6 cellular contexts compared by ENCODE assay signal in the genomic region with DNA sequence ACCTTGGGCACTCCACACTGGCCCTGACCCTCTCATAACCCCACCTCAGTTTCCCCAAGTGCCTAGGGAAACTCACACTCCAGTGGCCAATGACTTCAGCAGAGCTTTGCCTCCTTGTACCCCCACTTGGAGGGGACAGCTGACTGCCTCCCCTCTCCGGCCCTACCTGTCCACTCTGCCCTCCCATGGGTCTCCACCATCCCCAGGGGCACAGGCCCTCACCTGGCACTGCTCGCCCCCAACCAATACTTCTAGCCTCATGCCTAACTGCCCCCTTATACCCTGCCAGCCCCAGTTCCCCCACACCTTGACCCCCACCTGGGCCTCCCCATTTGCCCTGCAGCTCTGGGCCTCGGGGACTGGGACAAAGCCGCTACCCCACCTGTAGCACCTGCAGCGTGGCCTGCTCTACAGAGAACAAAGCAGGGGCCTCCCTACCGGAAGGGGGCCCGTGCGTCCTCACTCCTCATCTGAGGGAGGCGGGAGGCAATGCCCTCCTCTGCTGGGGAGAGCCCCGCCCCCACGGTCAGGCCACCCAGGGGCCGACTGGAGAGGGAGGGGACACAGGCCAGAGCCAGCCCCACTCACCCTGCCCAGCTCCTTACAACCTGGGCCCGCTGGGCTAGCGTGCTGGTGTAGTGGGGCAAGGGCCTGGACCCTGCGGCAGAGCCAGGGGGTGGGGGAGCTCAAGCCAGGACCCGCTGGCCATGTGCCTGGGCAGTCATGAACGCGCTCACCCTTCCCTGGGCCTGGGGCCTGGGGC. TPM values are rescaled to one million over a fixed set of nuclear protein-coding genes. Genes with fewer than 3 reads are reported as not detected.
DNase-seq lines count a peak whose midpoint lies in the region; ATAC-seq, FAIRE-seq and TF ChIP-seq lines count a peak whose summit lies in the region.

No MANE protein-coding gene starts in this region.

- H3K36me3 ChIP-seq in heart left ventricle: peaks cover 0 to 15% (median 0%) of the 10 kb centered on the region in 9 donors
- peaks cover 32 to 33% of the 10 kb centered on the region in 2 experiments for H3K36me3 ChIP-seq in HepG2 (replicated peaks in 1 of 2; ENCODE audit: control insufficient read depth in 1 of 2, insufficient read depth in 2 of 2, low read length in 2 of 2)
- H3K36me3 ChIP-seq in uterus: no peaks in the 10 kb centered on the region

- H3K79me2 ChIP-seq in HepG2 (ENCODE audit: insufficient read depth, low read length): peaks cover 22% of the 10 kb centered on the region

- POLR2A ChIA-PET in HepG2 (lab: Yijun Ruan, JAX): interaction anchor here (5.1 kb wide), 1 partner anchor 9 kb away, joined by 78 read pairs; the partner anchor contains the start of gene LAMA5

- BruUV-seq in HepG2 (replicated peaks; lab: Mats Ljungman, UMichigan): no TSS peak

- DNase-seq in heart left ventricle (no peak), cardiac septum (ENCODE audit: low spot score) (no peak), HepG2 (ENCODE audit: low spot score) (no peak), uterus (no peak)
- DNase-seq in activated T-helper 2 cell treated with anti-CD3 and anti-CD28 coated beads, Interferon-gamma antibody, Interleukin-2, Interleukin-4, amounts not matched to agents 10 μg/mL and 5 μg/mL and 100 μg/mL, durations not matched to agents 14 hours and 24 hours and 36 hours (ENCODE audit: low spot score): no peak

- H3K4me3 Mint-ChIP-seq in activated T-helper 2 cell treated with anti-CD3 and anti-CD28 coated beads, Interferon-gamma antibody, Interleukin-2, Interleukin-4, amounts not matched to agents 10 μg/mL and 5 μg/mL and 100 μg/mL, durations not matched to agents 14 hours and 24 hours and 36 hours (ENCODE audit: low read depth): no peak overlapping the region

- H3K27ac Mint-ChIP-seq in activated T-helper 2 cell treated with anti-CD3 and anti-CD28 coated beads, Interferon-gamma antibody, Interleukin-2, Interleukin-4, amounts not matched to agents 10 μg/mL and 5 μg/mL and 100 μg/mL, durations not matched to agents 14 hours and 24 hours and 36 hours: no peak overlapping the region

- H3K27me3 ChIP-seq in heart left ventricle: peaks cover 0 to 4% (median 0%) of the 10 kb centered on the region in 9 donors
- H3K27me3 ChIP-seq in HepG2 (ENCODE audit: control insufficient read depth in 1 of 2, insufficient read depth in 2 of 2, low read length in 2 of 2): no peaks in the 10 kb centered on the region
- H3K27me3 ChIP-seq in uterus: no peaks in the 10 kb centered on the region

- H3K9ac ChIP-seq in HepG2 (ENCODE audit: insufficient read depth, low read depth, low read length): no peak overlapping the region

- H3K4me3 ChIP-seq in heart left ventricle (peak overlapping the region in 8 of 12 donors; percentile 18 to 48 (median 35)), HepG2 (replicated peaks in 1 of 3; ENCODE audit: insufficient read depth in 1 of 3, low read depth in 2 of 3, low read length in 3 of 3) (no peak overlapping the region), uterus (no peak overlapping the region)

- peaks cover 28% of the 10 kb centered on the region; the same call in 1 of the 2 replicates for H4K20me1 ChIP-seq in HepG2 (ENCODE audit: insufficient read depth, low read length)

- 52 to 70% (median 68%) methylated on average over 6 to 18 of the region's 18 CpGs for WGBS in heart left ventricle, 4 donors
- 94% methylated on average over 18 of the region's 18 CpGs for WGBS in HepG2 (ENCODE audit: low lambda C conversion rate)

- TF ChIP-seq EP300 in HepG2 (IDR thresholded peaks at IDR 0.05; ENCODE audit: low read depth in 2 of 2, low read length in 2 of 2): no peak
- TF ChIP-seq EP300 in HepG2 (CRISPR knock-in tag; IDR thresholded peaks at IDR 0.05; ENCODE audit: borderline replicate concordance): no peak

- in situ Hi-C loops in HepG2 (cut with HindIII; ENCODE audit: extremely low pct_ligation_motif_present, low pct_unique_long_range_greater_than_20kb): no loop called here

- no peak overlapping the region for H2AFZ ChIP-seq in HepG2 (ENCODE audit: low read length)

- no peak overlapping the region for H3K4me2 ChIP-seq in HepG2 (ENCODE audit: low read depth, low read length)

- H3K27ac ChIP-seq in heart left ventricle: peak overlapping the region; percentile 69 to 97 (median 93)
- no peak overlapping the region for H3K27ac ChIP-seq in HepG2 (ENCODE audit: extremely low read length, insufficient read depth, low read length)
- H3K27ac ChIP-seq in uterus: peak overlapping the region; percentile 91 to 92

- H3K27me3 Mint-ChIP-seq in activated T-helper 2 cell treated with anti-CD3 and anti-CD28 coated beads, Interferon-gamma antibody, Interleukin-2, Interleukin-4, amounts not matched to agents 10 μg/mL and 5 μg/mL and 100 μg/mL, durations not matched to agents 14 hours and 24 hours and 36 hours (ENCODE audit: low read depth): no peaks in the 10 kb centered on the region

- H3K4me1 Mint-ChIP-seq in activated T-helper 2 cell treated with anti-CD3 and anti-CD28 coated beads, Interferon-gamma antibody, Interleukin-2, Interleukin-4, amounts not matched to agents 10 μg/mL and 5 μg/mL and 100 μg/mL, durations not matched to agents 14 hours and 24 hours and 36 hours (ENCODE audit: low read depth): no peaks in the 10 kb centered on the region

- no peak for FAIRE-seq in HepG2 (lab: Jason Lieb, UNC)

- no peaks in the 10 kb centered on the region for H3K36me3 Mint-ChIP-seq in activated T-helper 2 cell treated with anti-CD3 and anti-CD28 coated beads, Interferon-gamma antibody, Interleukin-2, Interleukin-4, amounts not matched to agents 10 μg/mL and 5 μg/mL and 100 μg/mL, durations not matched to agents 14 hours and 24 hours and 36 hours (ENCODE audit: low read depth)

- TF ChIP-seq POLR2A in heart left ventricle (IDR thresholded peaks at IDR 0.05): no peak
- TF ChIP-seq POLR2A in HepG2 (IDR thresholded peaks at IDR 0.05; ENCODE audit: insufficient read depth in 1 of 2, low read depth in 2 of 2, low read length in 2 of 2): no peak
- no peak for TF ChIP-seq POLR2A in uterus (IDR thresholded peaks at IDR 0.05)

- no peaks in the 10 kb centered on the region for H3K9me3 Mint-ChIP-seq in activated T-helper 2 cell treated with anti-CD3 and anti-CD28 coated beads, Interferon-gamma antibody, Interleukin-2, Interleukin-4, amounts not matched to agents 10 μg/mL and 5 μg/mL and 100 μg/mL, durations not matched to agents 14 hours and 24 hours and 36 hours

- TF ChIP-seq CTCF in heart left ventricle (IDR thresholded peaks at IDR 0.05) (no peak), HepG2 (CRISPR knock-in tag; IDR thresholded peaks at IDR 0.05) (no peak), uterus (IDR thresholded peaks at IDR 0.05) (no peak)

- CTCF ChIA-PET in HepG2 (lab: Yijun Ruan, JAX; ENCODE audit: low intra/inter-chr PET ratio, low total read pairs): no interaction called here

- no peak for TF ChIP-seq RAD21 in HepG2 (CRISPR knock-in tag; IDR thresholded peaks at IDR 0.05)

- ATAC-seq in heart left ventricle (no peak), HepG2 (no peak), HG02623 (IDR thresholded peaks at IDR 0.05; ENCODE audit: unreplicated experiment) (no peak)

- intact Hi-C loops in heart left ventricle (cut with DNase I) (loop anchor here in 2 of 10 donors (5.0 to 10.0 kb wide), 2 partner anchors 54 to 57 kb away; partner anchors contain the start of gene ADRM1 (in 2 of the 2)), cardiac septum (cut with DNase I) (no loop called here), HepG2 (cut with micrococcal nuclease; ENCODE audit: unreplicated experiment) (no loop called here), uterus (cut with DNase I; ENCODE audit: low total_unique reads) (no loop called here)
- intact Hi-C loops in activated T-helper 2 cell treated with anti-CD3 and anti-CD28 coated beads, Interferon-gamma antibody, Interleukin-2, Interleukin-4, amounts not matched to agents 10 μg/mL and 5 μg/mL and 100 μg/mL, durations not matched to agents 14 hours and 24 hours and 36 hours (cut with micrococcal nuclease): no loop called here

- H3K9me3 ChIP-seq in heart left ventricle (no peaks in the 10 kb centered on the region), HepG2 (ENCODE audit: low read length) (no peaks in the 10 kb centered on the region), uterus (no peaks in the 10 kb centered on the region)

- peaks cover 47 to 96% (median 90%) of the 10 kb centered on the region in 12 donors for H3K4me1 ChIP-seq in heart left ventricle
- H3K4me1 ChIP-seq in HepG2 (ENCODE audit: insufficient read depth, low read length): peaks cover 62% of the 10 kb centered on the region
- peaks cover 7 to 38% of the 10 kb centered on the region in 2 donors for H3K4me1 ChIP-seq in uterus

RNA-seq across cellular contexts. Expression of gene LAMA5, which starts 8.2 kb away (rescaled TPM):
- total RNA-seq in heart left ventricle (100 to 1,000 TPM in 1 of 9 donors, 10 to 100 TPM in 8; 57.4 to 107 (median 73.6) TPM), cardiac septum (101 TPM), HepG2 (2016; rRNA removed; fragmentation: Illumina TruSeq; extraction: Trizol) (28.5 and 44.7 TPM in 2 replicates), uterus (100 to 1,000 TPM in 2 of 4 donors, 10 to 100 TPM in 2; 50.6 to 375 (median 90.8) TPM)
- polyA plus RNA-seq in heart left ventricle (100 to 1,000 TPM in 1 of 2 donors, 10 to 100 TPM in 1; 72.0 to 128 TPM), HepG2 (2011; rRNA removed) (21.0 and 22.7 TPM in 2 replicates)
- total RNA-seq in HepG2 (2016; cell fraction: cytosol; rRNA removed; fragmentation: Illumina TruSeq; extraction: Trizol; ENCODE audit: low read depth): 32.2 and 40.1 TPM in 2 replicates
- 24.0 and 53.5 TPM in 2 replicates for total RNA-seq in HepG2 (2016; cell fraction: insoluble cytoplasmic fraction; rRNA removed; fragmentation: Illumina TruSeq; extraction: Trizol)
- 23.5 and 24.2 TPM in 2 replicates for total RNA-seq in HepG2 (2016; cell fraction: membrane; rRNA removed; fragmentation: Illumina TruSeq; extraction: Trizol)
- 108 and 131 TPM in 2 replicates for total RNA-seq in HepG2 (2016; cell fraction: nucleus; rRNA removed; fragmentation: Illumina TruSeq; extraction: Trizol)
- 9.5 and 17.6 TPM in 2 replicates for polyA plus RNA-seq in HepG2 (2011; cell fraction: cytosol; rRNA removed)
- 504 and 754 TPM in 2 replicates for polyA plus RNA-seq in HepG2 (2011; cell fraction: nucleus; rRNA removed)
- 96.2 and 135 TPM in 2 replicates for polyA plus RNA-seq in HepG2 (2012)
- polyA plus RNA-seq in HepG2 (2016; cell fraction: cytosol; fragmentation: Illumina TruSeq; extraction: Trizol; ENCODE audit: low read depth): 12.5 and 12.7 TPM in 2 replicates
- 34.3 and 49.3 TPM in 2 replicates for polyA plus RNA-seq in HepG2 (2016; cell fraction: insoluble cytoplasmic fraction; fragmentation: Illumina TruSeq; extraction: Trizol; ENCODE audit: low read depth)
- 14.2 and 17.2 TPM in 2 replicates for polyA plus RNA-seq in HepG2 (2016; cell fraction: membrane; fragmentation: Illumina TruSeq; extraction: Trizol; ENCODE audit: low read depth)
- polyA plus RNA-seq in HepG2 (2016; cell fraction: nucleus; fragmentation: Illumina TruSeq; extraction: Trizol; ENCODE audit: insufficient read depth, low read depth): 598 and 620 TPM in 2 replicates
- 26.2 and 35.7 TPM in 2 replicates for polyA minus RNA-seq in HepG2 (2011; rRNA and poly(A)+ RNA removed; ENCODE audit: low replicate concordance)
- polyA minus RNA-seq in HepG2 (2011; cell fraction: cytosol; rRNA and poly(A)+ RNA removed): 23.2 and 27.1 TPM in 2 replicates
- 70.0 and 71.2 TPM in 2 replicates for polyA minus RNA-seq in HepG2 (2011; cell fraction: nucleus; rRNA and poly(A)+ RNA removed)
- total RNA-seq in activated T-helper 2 cell treated with anti-CD3 and anti-CD28 coated beads, Interferon-gamma antibody, Interleukin-2, Interleukin-4, amounts not matched to agents 10 μg/mL and 5 μg/mL and 100 μg/mL, durations not matched to agents 14 hours and 24 hours and 36 hours: 3.1 and 3.9 TPM in 2 replicates

RNA-seq across cellular contexts. Expression of gene RPS21, which starts 28.0 kb away (rescaled TPM):
- total RNA-seq in heart left ventricle: 100 to 1,000 TPM; 434 to 831 (median 670) TPM
- polyA plus RNA-seq in heart left ventricle: 1,000 to 10,000 TPM; 1,943 to 3,051 TPM
- total RNA-seq in cardiac septum: 466 TPM
- 2,584 and 2,647 TPM in 2 replicates for total RNA-seq in HepG2 (2016; rRNA removed; fragmentation: Illumina TruSeq; extraction: Trizol)
- 3,497 and 3,511 TPM in 2 replicates for total RNA-seq in HepG2 (2016; cell fraction: cytosol; rRNA removed; fragmentation: Illumina TruSeq; extraction: Trizol; ENCODE audit: low read depth)
- total RNA-seq in HepG2 (2016; cell fraction: insoluble cytoplasmic fraction; rRNA removed; fragmentation: Illumina TruSeq; extraction: Trizol): 2,606 and 2,768 TPM in 2 replicates
- total RNA-seq in HepG2 (2016; cell fraction: membrane; rRNA removed; fragmentation: Illumina TruSeq; extraction: Trizol): 4,939 and 5,761 TPM in 2 replicates
- total RNA-seq in HepG2 (2016; cell fraction: nucleus; rRNA removed; fragmentation: Illumina TruSeq; extraction: Trizol): 1,156 and 1,166 TPM in 2 replicates
- 9,925 and 11,063 TPM in 2 replicates for polyA plus RNA-seq in HepG2 (2011; rRNA removed)
- 11,031 and 15,081 TPM in 2 replicates for polyA plus RNA-seq in HepG2 (2011; cell fraction: cytosol; rRNA removed)
- polyA plus RNA-seq in HepG2 (2011; cell fraction: nucleus; rRNA removed): 5,156 and 5,267 TPM in 2 replicates
- polyA plus RNA-seq in HepG2 (2012): 6,658 and 8,852 TPM in 2 replicates
- polyA plus RNA-seq in HepG2 (2016; cell fraction: cytosol; fragmentation: Illumina TruSeq; extraction: Trizol; ENCODE audit: low read depth): 5,362 and 5,590 TPM in 2 replicates
- polyA plus RNA-seq in HepG2 (2016; cell fraction: insoluble cytoplasmic fraction; fragmentation: Illumina TruSeq; extraction: Trizol; ENCODE audit: low read depth): 3,197 and 3,428 TPM in 2 replicates
- polyA plus RNA-seq in HepG2 (2016; cell fraction: membrane; fragmentation: Illumina TruSeq; extraction: Trizol; ENCODE audit: low read depth): 5,998 and 6,820 TPM in 2 replicates
- 2,753 and 2,989 TPM in 2 replicates for polyA plus RNA-seq in HepG2 (2016; cell fraction: nucleus; fragmentation: Illumina TruSeq; extraction: Trizol; ENCODE audit: insufficient read depth, low read depth)
- 2,340 and 3,999 TPM in 2 replicates for polyA minus RNA-seq in HepG2 (2011; rRNA and poly(A)+ RNA removed; ENCODE audit: low replicate concordance)
- 1,154 and 1,167 TPM in 2 replicates for polyA minus RNA-seq in HepG2 (2011; cell fraction: cytosol; rRNA and poly(A)+ RNA removed)
- 809 and 896 TPM in 2 replicates for polyA minus RNA-seq in HepG2 (2011; cell fraction: nucleus; rRNA and poly(A)+ RNA removed)
- over 10,000 TPM in 1 of 4 donors, 1,000 to 10,000 TPM in 3; 1,151 to 14,756 (median 1,928) TPM for total RNA-seq in uterus
- total RNA-seq in activated T-helper 2 cell treated with anti-CD3 and anti-CD28 coated beads, Interferon-gamma antibody, Interleukin-2, Interleukin-4, amounts not matched to agents 10 μg/mL and 5 μg/mL and 100 μg/mL, durations not matched to agents 14 hours and 24 hours and 36 hours: 2,020 and 2,085 TPM in 2 replicates

RNA-seq across cellular contexts. Expression of gene CABLES2, which starts 48.2 kb away (rescaled TPM):
- total RNA-seq in heart left ventricle (10 to 100 TPM in 2 of 9 donors, 1 to 10 TPM in 7; 6.1 to 12.0 (median 8.8) TPM), cardiac septum (10.7 TPM), HepG2 (2016; rRNA removed; fragmentation: Illumina TruSeq; extraction: Trizol) (9.7 and 10.2 TPM in 2 replicates), uterus (10 to 100 TPM in 1 of 4 donors, 1 to 10 TPM in 2, under 1 TPM in 1; 0.29 to 10.6 (median 2.6) TPM)
- polyA plus RNA-seq in heart left ventricle (10 to 100 TPM in 1 of 2 donors, 1 to 10 TPM in 1; 2.9 to 10.7 TPM), HepG2 (2011; rRNA removed) (5.2 and 5.9 TPM in 2 replicates)
- 3.4 and 4.0 TPM in 2 replicates for total RNA-seq in HepG2 (2016; cell fraction: cytosol; rRNA removed; fragmentation: Illumina TruSeq; extraction: Trizol; ENCODE audit: low read depth)
- total RNA-seq in HepG2 (2016; cell fraction: insoluble cytoplasmic fraction; rRNA removed; fragmentation: Illumina TruSeq; extraction: Trizol): 9.2 and 9.3 TPM in 2 replicates
- total RNA-seq in HepG2 (2016; cell fraction: membrane; rRNA removed; fragmentation: Illumina TruSeq; extraction: Trizol): 13.2 and 14.3 TPM in 2 replicates
- 5.6 and 7.3 TPM in 2 replicates for total RNA-seq in HepG2 (2016; cell fraction: nucleus; rRNA removed; fragmentation: Illumina TruSeq; extraction: Trizol)
- 4.8 and 5.4 TPM in 2 replicates for polyA plus RNA-seq in HepG2 (2011; cell fraction: cytosol; rRNA removed)
- polyA plus RNA-seq in HepG2 (2011; cell fraction: nucleus; rRNA removed): 6.8 and 7.6 TPM in 2 replicates
- 4.7 and 5.4 TPM in 2 replicates for polyA plus RNA-seq in HepG2 (2012)
- polyA plus RNA-seq in HepG2 (2016; cell fraction: cytosol; fragmentation: Illumina TruSeq; extraction: Trizol; ENCODE audit: low read depth): 7.5 and 8.3 TPM in 2 replicates
- 20.6 and 26.7 TPM in 2 replicates for polyA plus RNA-seq in HepG2 (2016; cell fraction: insoluble cytoplasmic fraction; fragmentation: Illumina TruSeq; extraction: Trizol; ENCODE audit: low read depth)
- polyA plus RNA-seq in HepG2 (2016; cell fraction: membrane; fragmentation: Illumina TruSeq; extraction: Trizol; ENCODE audit: low read depth): 20.0 and 22.1 TPM in 2 replicates
- 18.8 and 19.3 TPM in 2 replicates for polyA plus RNA-seq in HepG2 (2016; cell fraction: nucleus; fragmentation: Illumina TruSeq; extraction: Trizol; ENCODE audit: insufficient read depth, low read depth)
- 5.3 and 6.3 TPM in 2 replicates for polyA minus RNA-seq in HepG2 (2011; rRNA and poly(A)+ RNA removed; ENCODE audit: low replicate concordance)
- polyA minus RNA-seq in HepG2 (2011; cell fraction: cytosol; rRNA and poly(A)+ RNA removed): 4.9 and 6.3 TPM in 2 replicates
- polyA minus RNA-seq in HepG2 (2011; cell fraction: nucleus; rRNA and poly(A)+ RNA removed): 4.8 and 5.2 TPM in 2 replicates
- 12.5 and 12.6 TPM in 2 replicates for total RNA-seq in activated T-helper 2 cell treated with anti-CD3 and anti-CD28 coated beads, Interferon-gamma antibody, Interleukin-2, Interleukin-4, amounts not matched to agents 10 μg/mL and 5 μg/mL and 100 μg/mL, durations not matched to agents 14 hours and 24 hours and 36 hours

RNA-seq across cellular contexts. Expression of gene ADRM1, which starts 56.1 kb away (rescaled TPM):
- total RNA-seq in heart left ventricle (100 to 1,000 TPM in 3 of 9 donors, 10 to 100 TPM in 6; 66.8 to 218 (median 79.8) TPM), cardiac septum (79.9 TPM), HepG2 (2016; rRNA removed; fragmentation: Illumina TruSeq; extraction: Trizol) (143 and 154 TPM in 2 replicates), uterus (10 to 100 TPM; 42.9 to 82.7 (median 60.9) TPM)
- polyA plus RNA-seq in heart left ventricle (100 to 1,000 TPM in 1 of 2 donors, 10 to 100 TPM in 1; 87.2 to 187 TPM), HepG2 (2011; rRNA removed) (92.9 and 106 TPM in 2 replicates)
- total RNA-seq in HepG2 (2016; cell fraction: cytosol; rRNA removed; fragmentation: Illumina TruSeq; extraction: Trizol; ENCODE audit: low read depth): 51.6 and 53.2 TPM in 2 replicates
- 149 and 159 TPM in 2 replicates for total RNA-seq in HepG2 (2016; cell fraction: insoluble cytoplasmic fraction; rRNA removed; fragmentation: Illumina TruSeq; extraction: Trizol)
- 59.3 and 62.8 TPM in 2 replicates for total RNA-seq in HepG2 (2016; cell fraction: membrane; rRNA removed; fragmentation: Illumina TruSeq; extraction: Trizol)
- total RNA-seq in HepG2 (2016; cell fraction: nucleus; rRNA removed; fragmentation: Illumina TruSeq; extraction: Trizol): 76.2 and 86.5 TPM in 2 replicates
- 90.4 and 144 TPM in 2 replicates for polyA plus RNA-seq in HepG2 (2011; cell fraction: cytosol; rRNA removed)
- polyA plus RNA-seq in HepG2 (2011; cell fraction: nucleus; rRNA removed): 158 and 185 TPM in 2 replicates
- polyA plus RNA-seq in HepG2 (2012): 62.1 and 86.3 TPM in 2 replicates
- 50.3 and 52.6 TPM in 2 replicates for polyA plus RNA-seq in HepG2 (2016; cell fraction: cytosol; fragmentation: Illumina TruSeq; extraction: Trizol; ENCODE audit: low read depth)
- 185 and 189 TPM in 2 replicates for polyA plus RNA-seq in HepG2 (2016; cell fraction: insoluble cytoplasmic fraction; fragmentation: Illumina TruSeq; extraction: Trizol; ENCODE audit: low read depth)
- 54.2 and 55.6 TPM in 2 replicates for polyA plus RNA-seq in HepG2 (2016; cell fraction: membrane; fragmentation: Illumina TruSeq; extraction: Trizol; ENCODE audit: low read depth)
- 165 and 171 TPM in 2 replicates for polyA plus RNA-seq in HepG2 (2016; cell fraction: nucleus; fragmentation: Illumina TruSeq; extraction: Trizol; ENCODE audit: insufficient read depth, low read depth)
- polyA minus RNA-seq in HepG2 (2011; rRNA and poly(A)+ RNA removed; ENCODE audit: low replicate concordance): 92.6 and 107 TPM in 2 replicates
- polyA minus RNA-seq in HepG2 (2011; cell fraction: cytosol; rRNA and poly(A)+ RNA removed): 50.7 and 55.0 TPM in 2 replicates
- 47.2 and 49.4 TPM in 2 replicates for polyA minus RNA-seq in HepG2 (2011; cell fraction: nucleus; rRNA and poly(A)+ RNA removed)
- total RNA-seq in activated T-helper 2 cell treated with anti-CD3 and anti-CD28 coated beads, Interferon-gamma antibody, Interleukin-2, Interleukin-4, amounts not matched to agents 10 μg/mL and 5 μg/mL and 100 μg/mL, durations not matched to agents 14 hours and 24 hours and 36 hours: 152 and 171 TPM in 2 replicates

Comparison
In these comparisons a context has a peak if more than half of its experiments do, and no peak if none do; other contexts are left out.
1. H3K4me3 ChIP-seq: peak in heart left ventricle (8 of 12); none in HepG2 (0 of 3) and uterus (0 of 2).